In the genomic region with DNA sequence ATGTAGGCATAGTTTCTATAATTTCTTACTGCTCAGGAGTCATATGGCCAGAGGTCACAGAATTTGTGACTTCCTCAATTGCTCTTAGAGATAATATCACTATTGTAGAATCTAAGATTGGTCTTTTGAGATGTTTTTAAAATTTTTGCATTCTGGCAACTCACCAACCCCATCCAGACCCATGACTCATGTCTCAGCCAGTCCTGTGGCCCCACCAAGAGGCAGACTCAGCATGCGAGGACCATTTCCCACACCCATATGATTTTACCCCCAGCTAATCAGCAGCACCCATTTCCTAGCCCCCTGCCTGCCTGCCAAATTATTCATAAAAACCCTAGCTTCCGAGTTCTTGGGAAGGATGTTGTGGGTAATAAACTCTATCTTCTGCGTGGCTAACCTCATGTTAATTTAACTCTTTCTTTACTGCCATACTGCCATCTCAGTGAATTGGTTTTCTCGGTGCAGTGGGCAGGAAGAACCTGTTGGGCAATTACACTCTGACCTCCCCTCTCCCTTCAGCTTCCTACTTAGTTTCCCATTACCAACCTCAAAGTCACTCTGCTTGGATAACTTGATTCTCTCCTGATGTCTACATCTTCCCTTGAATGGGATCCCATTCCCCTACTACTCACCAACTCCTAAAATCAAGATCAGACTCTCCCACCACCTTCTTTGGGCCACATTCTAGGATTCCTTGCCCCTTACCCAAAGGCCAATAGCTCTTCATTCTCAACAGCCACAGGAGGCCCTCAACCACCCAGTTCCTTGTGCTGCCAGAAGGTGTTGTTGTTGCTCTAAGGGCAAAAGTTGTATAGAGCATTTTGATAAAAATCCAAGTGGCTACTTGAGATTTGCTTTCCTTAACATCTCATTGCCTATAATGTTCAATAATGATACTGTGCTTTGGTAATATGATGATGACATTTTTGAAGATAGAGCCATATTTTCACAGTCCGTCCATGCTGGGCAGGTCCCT, we compare ENCODE assay signal across 11 cellular contexts. TPM values are rescaled to one million over a fixed set of nuclear protein-coding genes. Genes with fewer than 3 reads are reported as not detected.
DNase-seq lines count a peak whose midpoint lies in the region; ATAC-seq and TF ChIP-seq lines count a peak whose summit lies in the region.
"Had no signal": no experiment of that assay in that cellular context is flagged by ENCODE, and none has a peak within 500 bp of the region (broad histone marks: within the 10 kb centered on the region; RNA-seq: fewer than 3 reads in every experiment).

No MANE protein-coding gene starts in this region.

- H3K27me3 ChIP-seq in PC-3 (ENCODE audit: low read length) (no peaks in the 10 kb centered on the region), skeletal muscle satellite cell (ENCODE audit: control insufficient read depth, insufficient read depth, low read length) (peaks cover 1% of the 10 kb centered on the region), upper lobe of right lung (no peaks in the 10 kb centered on the region), thyroid gland (no peaks in the 10 kb centered on the region), tibial artery (no peaks in the 10 kb centered on the region)
- H3K27me3 ChIP-seq: testis had no signal

- ATAC-seq in PC-3 (no peak), upper lobe of right lung (no peak), HG03571 (IDR thresholded peaks at IDR 0.05; ENCODE audit: unreplicated experiment) (no peak)

- no peaks in the 10 kb centered on the region for H4K20me1 ChIP-seq in PC-3 (ENCODE audit: low read length)

- no peaks in the 10 kb centered on the region for H3F3A ChIP-seq in PC-3 (ENCODE audit: low read length, unreplicated experiment)

- H3K4me2 ChIP-seq in PC-3 (ENCODE audit: low read length) (no peak overlapping the region), skeletal muscle satellite cell (ENCODE audit: low read length) (peak overlapping the region; percentile 19)

- BruUV-seq in PC-3 (replicated peaks; lab: Mats Ljungman, UMichigan), result no TSS peak

- H3K36me3 ChIP-seq in HEK293 (ENCODE audit: control insufficient read depth in 2 of 2, insufficient read depth in 1 of 2, low read length in 2 of 2) (no peaks in the 10 kb centered on the region), PC-3 (ENCODE audit: low read depth, low read length) (no peaks in the 10 kb centered on the region), skeletal muscle satellite cell (ENCODE audit: insufficient read depth, low read length) (no peaks in the 10 kb centered on the region), upper lobe of right lung (no peaks in the 10 kb centered on the region), thyroid gland (no peaks in the 10 kb centered on the region), tibial artery (no peaks in the 10 kb centered on the region)

- DNase-seq in PC-3, result peak; percentile 14
- peak; percentile 74 for DNase-seq in fibroblast of mammary gland (ENCODE audit: low read depth)
- DNase-seq in upper lobe of right lung, result no peak
- DNase-seq in thyroid gland, result no peak
- DNase-seq in tibial artery, result no peak
- DNase-seq: NCI-H510A treated with DMSO at 0.1 percent for 48 hours, testis had no signal

- no peak overlapping the region for H2AFZ ChIP-seq in PC-3 (ENCODE audit: low read length)

- CTCF ChIA-PET in HEK293 (lab: Yijun Ruan, JAX) (interaction anchor here (0.6 to 5.4 kb wide), 13 partner anchors 8 to 334 kb away, joined by 3 to 56 read pairs (median 4); no protein-coding TSS in a partner anchor), PC-3 (lab: Charles Lee) (no interaction called here)

- H3K9me3 ChIP-seq in HEK293 (ENCODE audit: control insufficient read depth, insufficient read depth, low read depth, low read length) (no peaks in the 10 kb centered on the region), PC-3 (ENCODE audit: low read length) (no peaks in the 10 kb centered on the region), skeletal muscle satellite cell (replicated peaks; ENCODE audit: low read length) (no peaks in the 10 kb centered on the region), upper lobe of right lung (no peaks in the 10 kb centered on the region), thyroid gland (no peaks in the 10 kb centered on the region), tibial artery (no peaks in the 10 kb centered on the region)
- H3K9me3 ChIP-seq: testis had no signal

- 84 to 93% methylated on average over 5 of the region's 5 CpGs for WGBS in thyroid gland, 2 donors

- intact Hi-C loops in PC-3 (cut with micrococcal nuclease) (no loop called here), upper lobe of right lung (cut with DNase I) (no loop called here), thyroid gland (cut with DNase I) (no loop called here), tibial artery (cut with DNase I; ENCODE audit: low total_unique reads) (no loop called here)

- no peaks in the 10 kb centered on the region for H3K79me2 ChIP-seq in PC-3 (ENCODE audit: low read length)

- POLR2A ChIA-PET in HEK293 (lab: Yijun Ruan, JAX), result no interaction called here
- POLR2A ChIA-PET in PC-3 (lab: Charles Lee; ENCODE audit: unreplicated experiment), result no interaction called here

- TF ChIP-seq CTCF in HEK293 (tag by site-specific recombination; IDR thresholded peaks at IDR 0.05) (peak; percentile 26; the same call in 1 of the 2 replicates), PC-3 (conservative IDR thresholded peaks at IDR 0.05; ENCODE audit: low read depth, low read length) (no peak), fibroblast of mammary gland (conservative IDR thresholded peaks at IDR 0.05; ENCODE audit: control insufficient read depth, insufficient read depth, low read depth, low read length) (peak; percentile 22), upper lobe of right lung (IDR thresholded peaks at IDR 0.05) (no peak), thyroid gland (IDR thresholded peaks at IDR 0.05) (peak in 2 of 6 experiments; percentile 12 to 27), tibial artery (IDR thresholded peaks at IDR 0.05) (no peak)

- H3K9ac ChIP-seq in PC-3 (ENCODE audit: low read length), result no peak overlapping the region
- H3K9ac ChIP-seq in skeletal muscle satellite cell (ENCODE audit: low read depth, low read length), result no peak overlapping the region

- H3K9me2 ChIP-seq in PC-3 (replicated peaks; ENCODE audit: low read length), result no peaks in the 10 kb centered on the region

- H3K27ac ChIP-seq in HEK293 (ENCODE audit: extremely low read depth, low read depth, low read length), result no peak overlapping the region; the same call in 1 of the 2 replicates
- H3K27ac ChIP-seq in PC-3 (ENCODE audit: low read length), result no peak overlapping the region
- H3K27ac ChIP-seq in upper lobe of right lung, result no peak overlapping the region
- H3K27ac ChIP-seq in thyroid gland, result peak overlapping the region in 1 of 3 donors; percentile 13
- no peak overlapping the region for H3K27ac ChIP-seq in tibial artery
- H3K27ac ChIP-seq: testis, VCaP had no signal

- no peak overlapping the region for H3K4me3 ChIP-seq in HEK293 (ENCODE audit: low read depth, low read length)
- H3K4me3 ChIP-seq in PC-3 (ENCODE audit: low read length), result no peak overlapping the region
- H3K4me3 ChIP-seq in fibroblast of mammary gland (ENCODE audit: control insufficient read depth, low read depth, low read length), result no peak overlapping the region
- H3K4me3 ChIP-seq in skeletal muscle satellite cell (ENCODE audit: low read length), result no peak overlapping the region
- H3K4me3 ChIP-seq in upper lobe of right lung, result no peak overlapping the region
- no peak overlapping the region for H3K4me3 ChIP-seq in thyroid gland (replicated peaks in 1 of 3)
- H3K4me3 ChIP-seq in tibial artery, result no peak overlapping the region
- H3K4me3 ChIP-seq: testis had no signal

- H3K4me1 ChIP-seq in HEK293 (ENCODE audit: control insufficient read depth, insufficient read depth, low read length) (peaks cover 17% of the 10 kb centered on the region), PC-3 (ENCODE audit: insufficient read depth, low read length) (0 out of 2 replicates have a peak, but pooled peaks cover 4% of the 10 kb centered on the region), skeletal muscle satellite cell (ENCODE audit: control insufficient read depth, insufficient read depth, low read length) (peaks cover 27% of the 10 kb centered on the region), upper lobe of right lung (no peaks in the 10 kb centered on the region), thyroid gland (peaks cover 35 to 36% of the 10 kb centered on the region in 2 donors), tibial artery (no peaks in the 10 kb centered on the region)

- TF ChIP-seq POLR2A in thyroid gland (IDR thresholded peaks at IDR 0.05), result no peak

TF ChIP-seq in HEK293, 187 proteins besides CTCF, POLR2A, EP300 and RAD21 (continues in another document):
- TF ChIP-seq PRDM1 (tag by site-specific recombination; IDR thresholded peaks at IDR 0.05), result no peak
- peak; percentile 22; the same call in 1 of the 2 replicates for TF ChIP-seq ZFHX2 (tag by site-specific recombination; conservative IDR thresholded peaks at IDR 0.05)
- TF ChIP-seq ZNF350 (tag by site-specific recombination; IDR thresholded peaks at IDR 0.05), result 0 out of 2 replicates have a peak, but pooled peaks have one; percentile 9
- TF ChIP-seq, protein P1, sequence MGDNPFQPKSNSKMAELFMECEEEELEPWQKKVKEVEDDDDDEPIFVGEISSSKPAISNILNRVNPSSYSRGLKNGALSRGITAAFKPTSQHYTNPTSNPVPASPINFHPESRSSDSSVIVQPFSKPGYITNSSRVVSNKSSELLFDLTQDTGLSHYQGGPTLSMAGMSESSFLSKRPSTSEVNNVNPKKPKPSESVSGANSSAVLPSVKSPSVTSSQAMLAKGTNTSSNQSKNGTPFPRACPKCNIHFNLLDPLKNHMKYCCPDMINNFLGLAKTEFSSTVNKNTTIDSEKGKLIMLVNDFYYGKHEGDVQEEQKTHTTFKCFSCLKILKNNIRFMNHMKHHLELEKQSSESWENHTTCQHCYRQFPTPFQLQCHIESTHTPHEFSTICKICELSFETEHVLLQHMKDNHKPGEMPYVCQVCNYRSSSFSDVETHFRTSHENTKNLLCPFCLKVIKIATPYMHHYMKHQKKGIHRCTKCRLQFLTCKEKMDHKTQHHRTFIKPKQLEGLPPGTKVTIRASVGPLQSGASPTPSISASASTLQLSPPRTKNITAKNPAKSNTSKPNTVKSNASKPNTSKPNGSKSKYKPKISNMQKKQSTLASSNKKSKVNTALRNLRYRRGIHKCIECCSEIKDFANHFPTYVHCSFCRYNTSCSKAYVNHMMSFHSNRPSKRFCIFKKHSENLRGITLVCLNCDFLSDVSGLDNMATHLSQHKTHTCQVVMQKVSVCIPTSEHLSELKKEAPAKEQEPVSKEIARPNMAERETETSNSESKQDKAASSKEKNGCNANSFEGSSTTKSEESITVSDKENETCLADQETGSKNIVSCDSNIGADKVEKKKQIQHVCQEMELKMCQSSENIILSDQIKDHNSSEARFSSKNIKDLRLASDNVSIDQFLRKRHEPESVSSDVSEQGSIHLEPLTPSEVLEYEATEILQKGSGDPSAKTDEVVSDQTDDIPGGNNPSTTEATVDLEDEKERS (tag by site-specific recombination; IDR thresholded peaks at IDR 0.05), result no peak
- TF ChIP-seq ZNF548 (tag by site-specific recombination; IDR thresholded peaks at IDR 0.05), result no peak
- TF ChIP-seq ZNF777 (tag by site-specific recombination; IDR thresholded peaks at IDR 0.05; ENCODE audit: borderline replicate concordance), result no peak

RNA-seq across cellular contexts. Expression of gene IYD, which starts 16.2 kb away (rescaled TPM):
- total RNA-seq in PC-3 (2014; rRNA removed) (0.04 TPM in 1 of 2 replicates, not detected in the other), upper lobe of right lung (1.2 TPM), thyroid gland (1,000 to 10,000 TPM in 1 of 4 donors, 100 to 1,000 TPM in 3; 571 to 1,038 (median 665) TPM)
- total RNA-seq in skeletal muscle satellite cell (2012; rRNA removed), result under 0.01 TPM in 1 of 2 replicates, not detected in the other

Comparison
In these comparisons a context has a peak if more than half of its experiments do, and no peak if none do; other contexts are left out.
1. CTCF ChIP-seq: peak in HEK293 (single experiment) and fibroblast of mammary gland (single experiment); none in PC-3 (single experiment), upper lobe of right lung (single experiment) and tibial artery (0 of 2).
2. DNase-seq: peak in PC-3 (single experiment) and fibroblast of mammary gland (single experiment); none in upper lobe of right lung (single experiment), thyroid gland (0 of 2) and tibial artery (0 of 2).
3. RNA of gene IYD, which starts 16.2 kb away (total RNA-seq): 571 to 1,038 TPM in thyroid gland; 1.2 TPM in upper lobe of right lung (single experiment) and 0.04 TPM in PC-3; every median in the first group is over 100 times any median in the second.